In genomic region chr5:150219142-150219541, GRCh38 we compare ENCODE assay signal across 2 cellular contexts.
A peak's percentile ranks its signal among the peaks of the same experiment; 100 is the strongest.
TF ChIP-seq lines count a peak whose summit lies in the region.

No MANE protein-coding gene starts in this region.

TF ChIP-seq in IMR-90, 13 proteins besides CTCF, POLR2A, EP300 and RAD21:
- TF ChIP-seq CHD1 (IDR thresholded peaks at IDR 0.05; ENCODE audit: low read depth, low read length) (no peak), USF2 (IDR thresholded peaks at IDR 0.05; ENCODE audit: low read depth, low read length) (peak; percentile 86), ELK1 (IDR thresholded peaks at IDR 0.05; ENCODE audit: borderline replicate concordance, low read depth, low read length) (no peak), MAZ (IDR thresholded peaks at IDR 0.05; ENCODE audit: borderline replicate concordance, low read depth, low read length) (no peak), NFE2L2 (IDR thresholded peaks at IDR 0.05; ENCODE audit: low read depth, low read length) (no peak)

TF ChIP-seq in SK-N-SH treated with all-trans-retinoic acid at 6 μM for 48 hours, 23 proteins besides CTCF, POLR2A, EP300 and RAD21:
- TF ChIP-seq GLIS3 (CRISPR knock-in tag; IDR thresholded peaks at IDR 0.05) (no peak), ZFP30 (CRISPR knock-in tag; IDR thresholded peaks at IDR 0.05) (no peak), ZNF565 (CRISPR knock-in tag; conservative IDR thresholded peaks at IDR 0.05; ENCODE audit: low read depth) (no peak), TSHZ2 (CRISPR knock-in tag; IDR thresholded peaks at IDR 0.05) (no peak), ZNF8 (CRISPR knock-in tag; IDR thresholded peaks at IDR 0.05) (no peak), ZFP3 (CRISPR knock-in tag; IDR thresholded peaks at IDR 0.05) (no peak), RARB (CRISPR knock-in tag; IDR thresholded peaks at IDR 0.05) (no peak)
TF ChIP-seq in SK-N-SH treated with all-trans-retinoic acid at 6 μM for 48 hours: peak in this region for 0.
